Comparison of ENCODE assay signal across 30 cellular contexts in genomic region chr1:213647864-213648650, GRCh38.
"Had no signal": no experiment of that assay in that cellular context is flagged by ENCODE, and none has a peak within 500 bp of the region (broad histone marks: within the 10 kb centered on the region; RNA-seq: fewer than 3 reads in every experiment).

No MANE protein-coding gene starts in this region.

- ATAC-seq: esophagus mucosa; gastrocnemius medialis; left lobe of liver; mucosa of descending colon; natural killer cell treated with Interleukin-12 subunit alpha and Interleukin-12 subunit beta and Interleukin-15 and Interleukin-18, amount 100 ng/mL, for 72 hours; sciatic nerve; stimulated activated effector memory CD8-positive, alpha-beta T cell treated with anti-CD3 and anti-CD28 coated beads, Interleukin-12 subunit alpha, Interleukin-12 subunit beta, amount 100 ng/mL, for 72 hours had no signal

- H3K4me3 ChIP-seq: dorsolateral prefrontal cortex, gastrocnemius medialis, lung, mucosa of descending colon, testis, tibial artery, upper lobe of left lung had no signal

- H3K36me3 ChIP-seq: gastrocnemius medialis, tibial artery, upper lobe of left lung had no signal

- H3K9me3 ChIP-seq: gastrocnemius medialis, mucosa of descending colon, testis, tibial artery, upper lobe of left lung had no signal

- H3K9ac ChIP-seq: parathyroid adenoma had no signal

- H2AFZ ChIP-seq: parathyroid adenoma had no signal

- H3K27ac Mint-ChIP-seq: endodermal cell; memory B cell; mesothelial cell of epicardium; naive B cell; natural killer cell treated with Interleukin-12 subunit alpha and Interleukin-12 subunit beta and Interleukin-15 and Interleukin-18, amount 100 ng/mL, for 72 hours; progenitor cell of endocrine pancreas; stimulated activated effector memory CD8-positive, alpha-beta T cell treated with anti-CD3 and anti-CD28 coated beads, Interleukin-12 subunit alpha, Interleukin-12 subunit beta, amount 100 ng/mL, for 72 hours had no signal

- DNase-seq: dorsolateral prefrontal cortex; effector CD4-positive, alpha-beta T cell; endodermal cell; foreskin fibroblast; gastrocnemius medialis; head of caudate nucleus; mucosa of descending colon; naive B cell; stimulated activated CD4-positive, alpha-beta T cell treated with anti-CD3 and anti-CD28 coated beads, Interleukin-2, amount 100 ng/mL, for 24 hours; stimulated activated CD4-positive, alpha-beta T cell treated with anti-CD3 and anti-CD28 coated beads, Interleukin-4, amount 100 ng/mL, for 24 hours; stimulated activated naive CD4-positive, alpha-beta T cell treated with Interleukin-2 at 50 U/mL for 16 hours; substantia nigra; testis; tibial artery; upper lobe of left lung had no signal

- FAIRE-seq: colon, keratinocyte, urothelium cell line had no signal

- H3K4me3 Mint-ChIP-seq: endodermal cell; memory B cell; mesothelial cell of epicardium; naive B cell; natural killer cell treated with Interleukin-12 subunit alpha and Interleukin-12 subunit beta and Interleukin-15 and Interleukin-18, amount 100 ng/mL, for 72 hours; neural crest cell; stimulated activated effector memory CD8-positive, alpha-beta T cell treated with anti-CD3 and anti-CD28 coated beads, Interleukin-12 subunit alpha, Interleukin-12 subunit beta, amount 100 ng/mL, for 72 hours had no signal

- H3K4me1 ChIP-seq: gastrocnemius medialis, parathyroid adenoma, testis, tibial artery, upper lobe of left lung had no signal

- H3K27me3 ChIP-seq: gastrocnemius medialis, testis, tibial artery, upper lobe of left lung had no signal

- H3K79me2 ChIP-seq: parathyroid adenoma had no signal

- H3K9me3 Mint-ChIP-seq: endodermal cell had no signal

- H3K36me3 Mint-ChIP-seq: memory B cell; mesothelial cell of epicardium; naive B cell; natural killer cell treated with Interleukin-12 subunit alpha and Interleukin-12 subunit beta and Interleukin-15 and Interleukin-18, amount 100 ng/mL, for 72 hours; stimulated activated effector memory CD8-positive, alpha-beta T cell treated with anti-CD3 and anti-CD28 coated beads, Interleukin-12 subunit alpha, Interleukin-12 subunit beta, amount 100 ng/mL, for 72 hours had no signal

- H3K27ac ChIP-seq: dorsolateral prefrontal cortex, epithelial cell of prostate, gastrocnemius medialis, parathyroid adenoma, testis, tibial artery, upper lobe of left lung had no signal

- H3K4me1 Mint-ChIP-seq: memory B cell; mesothelial cell of epicardium; stimulated activated effector memory CD8-positive, alpha-beta T cell treated with anti-CD3 and anti-CD28 coated beads, Interleukin-12 subunit alpha, Interleukin-12 subunit beta, amount 100 ng/mL, for 72 hours had no signal
